1 cellular context compared by ENCODE assay signal in the genomic region with DNA sequence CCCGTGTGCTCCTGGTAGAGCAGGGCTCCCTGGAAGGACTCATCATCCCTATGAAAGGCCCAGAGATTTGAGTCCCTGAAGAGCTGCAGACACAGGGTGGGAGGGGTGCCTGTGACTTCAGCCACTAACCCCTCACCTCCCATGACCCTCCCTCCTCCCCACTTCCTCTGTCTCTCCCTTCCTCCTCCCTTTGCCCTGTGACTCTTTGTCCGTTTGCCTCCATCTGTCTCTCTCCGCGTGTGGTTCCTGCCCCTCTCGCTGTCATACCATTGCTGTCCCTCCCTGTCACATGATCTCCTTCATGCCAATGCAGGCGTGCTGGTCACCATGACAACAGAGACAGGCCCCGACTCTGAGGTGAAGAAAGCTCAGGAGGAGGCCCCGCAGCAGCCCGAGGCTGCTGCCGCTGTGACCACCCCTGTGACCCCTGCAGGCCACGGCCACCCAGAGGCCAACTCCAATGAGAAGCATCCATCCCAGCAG.
TF ChIP-seq lines count a peak whose summit lies in the region.

No MANE protein-coding gene starts in this region.

TF ChIP-seq in H1, 55 proteins besides CTCF, POLR2A, EP300 and RAD21 (continued from another document):
- TF ChIP-seq, protein P1, sequence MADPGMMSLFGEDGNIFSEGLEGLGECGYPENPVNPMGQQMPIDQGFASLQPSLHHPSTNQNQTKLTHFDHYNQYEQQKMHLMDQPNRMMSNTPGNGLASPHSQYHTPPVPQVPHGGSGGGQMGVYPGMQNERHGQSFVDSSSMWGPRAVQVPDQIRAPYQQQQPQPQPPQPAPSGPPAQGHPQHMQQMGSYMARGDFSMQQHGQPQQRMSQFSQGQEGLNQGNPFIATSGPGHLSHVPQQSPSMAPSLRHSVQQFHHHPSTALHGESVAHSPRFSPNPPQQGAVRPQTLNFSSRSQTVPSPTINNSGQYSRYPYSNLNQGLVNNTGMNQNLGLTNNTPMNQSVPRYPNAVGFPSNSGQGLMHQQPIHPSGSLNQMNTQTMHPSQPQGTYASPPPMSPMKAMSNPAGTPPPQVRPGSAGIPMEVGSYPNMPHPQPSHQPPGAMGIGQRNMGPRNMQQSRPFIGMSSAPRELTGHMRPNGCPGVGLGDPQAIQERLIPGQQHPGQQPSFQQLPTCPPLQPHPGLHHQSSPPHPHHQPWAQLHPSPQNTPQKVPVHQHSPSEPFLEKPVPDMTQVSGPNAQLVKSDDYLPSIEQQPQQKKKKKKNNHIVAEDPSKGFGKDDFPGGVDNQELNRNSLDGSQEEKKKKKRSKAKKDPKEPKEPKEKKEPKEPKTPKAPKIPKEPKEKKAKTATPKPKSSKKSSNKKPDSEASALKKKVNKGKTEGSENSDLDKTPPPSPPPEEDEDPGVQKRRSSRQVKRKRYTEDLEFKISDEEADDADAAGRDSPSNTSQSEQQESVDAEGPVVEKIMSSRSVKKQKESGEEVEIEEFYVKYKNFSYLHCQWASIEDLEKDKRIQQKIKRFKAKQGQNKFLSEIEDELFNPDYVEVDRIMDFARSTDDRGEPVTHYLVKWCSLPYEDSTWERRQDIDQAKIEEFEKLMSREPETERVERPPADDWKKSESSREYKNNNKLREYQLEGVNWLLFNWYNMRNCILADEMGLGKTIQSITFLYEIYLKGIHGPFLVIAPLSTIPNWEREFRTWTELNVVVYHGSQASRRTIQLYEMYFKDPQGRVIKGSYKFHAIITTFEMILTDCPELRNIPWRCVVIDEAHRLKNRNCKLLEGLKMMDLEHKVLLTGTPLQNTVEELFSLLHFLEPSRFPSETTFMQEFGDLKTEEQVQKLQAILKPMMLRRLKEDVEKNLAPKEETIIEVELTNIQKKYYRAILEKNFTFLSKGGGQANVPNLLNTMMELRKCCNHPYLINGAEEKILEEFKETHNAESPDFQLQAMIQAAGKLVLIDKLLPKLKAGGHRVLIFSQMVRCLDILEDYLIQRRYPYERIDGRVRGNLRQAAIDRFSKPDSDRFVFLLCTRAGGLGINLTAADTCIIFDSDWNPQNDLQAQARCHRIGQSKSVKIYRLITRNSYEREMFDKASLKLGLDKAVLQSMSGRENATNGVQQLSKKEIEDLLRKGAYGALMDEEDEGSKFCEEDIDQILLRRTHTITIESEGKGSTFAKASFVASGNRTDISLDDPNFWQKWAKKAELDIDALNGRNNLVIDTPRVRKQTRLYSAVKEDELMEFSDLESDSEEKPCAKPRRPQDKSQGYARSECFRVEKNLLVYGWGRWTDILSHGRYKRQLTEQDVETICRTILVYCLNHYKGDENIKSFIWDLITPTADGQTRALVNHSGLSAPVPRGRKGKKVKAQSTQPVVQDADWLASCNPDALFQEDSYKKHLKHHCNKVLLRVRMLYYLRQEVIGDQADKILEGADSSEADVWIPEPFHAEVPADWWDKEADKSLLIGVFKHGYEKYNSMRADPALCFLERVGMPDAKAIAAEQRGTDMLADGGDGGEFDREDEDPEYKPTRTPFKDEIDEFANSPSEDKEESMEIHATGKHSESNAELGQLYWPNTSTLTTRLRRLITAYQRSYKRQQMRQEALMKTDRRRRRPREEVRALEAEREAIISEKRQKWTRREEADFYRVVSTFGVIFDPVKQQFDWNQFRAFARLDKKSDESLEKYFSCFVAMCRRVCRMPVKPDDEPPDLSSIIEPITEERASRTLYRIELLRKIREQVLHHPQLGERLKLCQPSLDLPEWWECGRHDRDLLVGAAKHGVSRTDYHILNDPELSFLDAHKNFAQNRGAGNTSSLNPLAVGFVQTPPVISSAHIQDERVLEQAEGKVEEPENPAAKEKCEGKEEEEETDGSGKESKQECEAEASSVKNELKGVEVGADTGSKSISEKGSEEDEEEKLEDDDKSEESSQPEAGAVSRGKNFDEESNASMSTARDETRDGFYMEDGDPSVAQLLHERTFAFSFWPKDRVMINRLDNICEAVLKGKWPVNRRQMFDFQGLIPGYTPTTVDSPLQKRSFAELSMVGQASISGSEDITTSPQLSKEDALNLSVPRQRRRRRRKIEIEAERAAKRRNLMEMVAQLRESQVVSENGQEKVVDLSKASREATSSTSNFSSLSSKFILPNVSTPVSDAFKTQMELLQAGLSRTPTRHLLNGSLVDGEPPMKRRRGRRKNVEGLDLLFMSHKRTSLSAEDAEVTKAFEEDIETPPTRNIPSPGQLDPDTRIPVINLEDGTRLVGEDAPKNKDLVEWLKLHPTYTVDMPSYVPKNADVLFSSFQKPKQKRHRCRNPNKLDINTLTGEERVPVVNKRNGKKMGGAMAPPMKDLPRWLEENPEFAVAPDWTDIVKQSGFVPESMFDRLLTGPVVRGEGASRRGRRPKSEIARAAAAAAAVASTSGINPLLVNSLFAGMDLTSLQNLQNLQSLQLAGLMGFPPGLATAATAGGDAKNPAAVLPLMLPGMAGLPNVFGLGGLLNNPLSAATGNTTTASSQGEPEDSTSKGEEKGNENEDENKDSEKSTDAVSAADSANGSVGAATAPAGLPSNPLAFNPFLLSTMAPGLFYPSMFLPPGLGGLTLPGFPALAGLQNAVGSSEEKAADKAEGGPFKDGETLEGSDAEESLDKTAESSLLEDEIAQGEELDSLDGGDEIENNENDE (IDR thresholded peaks at IDR 0.05; ENCODE audit: insufficient replicate concordance, low read length): no peak
- TF ChIP-seq RFX5 (IDR thresholded peaks at IDR 0.05; ENCODE audit: borderline replicate concordance, low read depth, low read length) (no peak), EZH2 (IDR thresholded peaks at IDR 0.05; ENCODE audit: low read depth, low read length, severe bottlenecking) (no peak), FOSL1 (IDR thresholded peaks at IDR 0.05; ENCODE audit: insufficient read depth, low read depth, low read length) (no peak), PHF8 (conservative IDR thresholded peaks at IDR 0.05; ENCODE audit: low read depth, low read length) (no peak), SAP30 (IDR thresholded peaks at IDR 0.05; ENCODE audit: insufficient read depth, insufficient replicate concordance, low read length) (peak; percentile 85), CEBPB (IDR thresholded peaks at IDR 0.05; ENCODE audit: low read depth, low read length) (no peak), SP2 (IDR thresholded peaks at IDR 0.05; ENCODE audit: low read length) (no peak), SP1 (IDR thresholded peaks at IDR 0.05; ENCODE audit: low read depth, low read length) (no peak), CBX5 (IDR thresholded peaks at IDR 0.05; ENCODE audit: low read depth, low read length) (no peak), JUND (IDR thresholded peaks at IDR 0.05; ENCODE audit: low read length) (no peak), POU5F1 (IDR thresholded peaks at IDR 0.05; ENCODE audit: low read depth, low read length) (no peak), ASH2L (IDR thresholded peaks at IDR 0.05; ENCODE audit: low read length) (no peak), HDAC2 (IDR thresholded peaks at IDR 0.05; ENCODE audit: borderline replicate concordance in 1 of 2, low read depth in 2 of 2, low read length in 2 of 2) (0 out of 4 replicates have a peak, but pooled peaks of 1 of the 2 experiments have one; percentile 21), SIX5 (IDR thresholded peaks at IDR 0.05; ENCODE audit: low read depth, low read length) (no peak), POLR2AphosphoS5 (IDR thresholded peaks at IDR 0.05; ENCODE audit: low read depth, low read length) (no peak), TAF1 (IDR thresholded peaks at IDR 0.05; ENCODE audit: low read depth, low read length) (no peak), CHD1 (IDR thresholded peaks at IDR 0.05; ENCODE audit: low read depth, low read length) (no peak), TEAD4 (IDR thresholded peaks at IDR 0.05; ENCODE audit: low read depth, low read length) (no peak), JUN (IDR thresholded peaks at IDR 0.05; ENCODE audit: low read depth, low read length) (no peak), SUZ12 (IDR thresholded peaks at IDR 0.05; ENCODE audit: low read length) (no peak), GABPA (IDR thresholded peaks at IDR 0.05; ENCODE audit: borderline replicate concordance, insufficient read depth, low read length) (no peak), ATF2 (IDR thresholded peaks at IDR 0.05; ENCODE audit: low read length) (no peak), SIN3A (conservative IDR thresholded peaks at IDR 0.05 in 1 of 2, IDR thresholded peaks at IDR 0.05 in 1 of 2; ENCODE audit: low read depth in 1 of 2, low read length in 2 of 2) (peak; percentile 94 to 98), MAFK (IDR thresholded peaks at IDR 0.05; ENCODE audit: low read depth, low read length) (no peak), CTBP2 (IDR thresholded peaks at IDR 0.05; ENCODE audit: borderline replicate concordance, insufficient read depth, insufficient read length, low read length) (no peak), CHD2 (IDR thresholded peaks at IDR 0.05; ENCODE audit: low read length) (no peak), NRF1 (IDR thresholded peaks at IDR 0.05; ENCODE audit: low read depth, low read length) (no peak), RNF2 (IDR thresholded peaks at IDR 0.05; ENCODE audit: borderline replicate concordance, low read depth, low read length, missing control alignments, poor library complexity, severe bottlenecking) (no peak), KDM5A (IDR thresholded peaks at IDR 0.05; ENCODE audit: low read length) (no peak), SRF (IDR thresholded peaks at IDR 0.05; ENCODE audit: low read depth, low read length) (no peak), BRCA1 (IDR thresholded peaks at IDR 0.05; ENCODE audit: low read depth, low read length) (no peak), ATF3 (IDR thresholded peaks at IDR 0.05; ENCODE audit: insufficient read depth, low read depth, low read length) (no peak), YY1 (IDR thresholded peaks at IDR 0.05; ENCODE audit: low read depth, low read length) (no peak), SP4 (IDR thresholded peaks at IDR 0.05; ENCODE audit: low read length) (no peak), RBBP5 (IDR thresholded peaks at IDR 0.05; ENCODE audit: borderline replicate concordance, low read depth, low read length) (no peak), ZNF274 (IDR thresholded peaks at IDR 0.05; ENCODE audit: borderline replicate concordance, extremely low read depth, low read length) (no peak), USF2 (IDR thresholded peaks at IDR 0.05; ENCODE audit: low read length) (peak; percentile 73), BCL11A (IDR thresholded peaks at IDR 0.05; ENCODE audit: low read depth in 2 of 2, low read length in 2 of 2) (no peak), NANOG (IDR thresholded peaks at IDR 0.05; ENCODE audit: insufficient read depth, low read depth, low read length, poor library complexity, severe bottlenecking) (no peak)
- TF ChIP-seq, protein P2, sequence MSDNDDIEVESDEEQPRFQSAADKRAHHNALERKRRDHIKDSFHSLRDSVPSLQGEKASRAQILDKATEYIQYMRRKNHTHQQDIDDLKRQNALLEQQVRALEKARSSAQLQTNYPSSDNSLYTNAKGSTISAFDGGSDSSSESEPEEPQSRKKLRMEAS (IDR thresholded peaks at IDR 0.05): peak; percentile 82
- TF ChIP-seq, protein P3, sequence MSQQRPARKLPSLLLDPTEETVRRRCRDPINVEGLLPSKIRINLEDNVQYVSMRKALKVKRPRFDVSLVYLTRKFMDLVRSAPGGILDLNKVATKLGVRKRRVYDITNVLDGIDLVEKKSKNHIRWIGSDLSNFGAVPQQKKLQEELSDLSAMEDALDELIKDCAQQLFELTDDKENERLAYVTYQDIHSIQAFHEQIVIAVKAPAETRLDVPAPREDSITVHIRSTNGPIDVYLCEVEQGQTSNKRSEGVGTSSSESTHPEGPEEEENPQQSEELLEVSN (IDR thresholded peaks at IDR 0.05): no peak
